Comparison of ENCODE assay signal across 2 cellular contexts in genomic region chr7:45838852-45839251, GRCh38. TPM values are rescaled to one million over a fixed set of nuclear protein-coding genes. Genes with fewer than 3 reads are reported as not detected.
"Had no signal": no experiment of that assay in that cellular context is flagged by ENCODE, and none has a peak within 500 bp of the region (broad histone marks: within the 10 kb centered on the region; RNA-seq: fewer than 3 reads in every experiment).

No MANE protein-coding gene starts in this region.

RNA-seq across cellular contexts. Expression of gene CCDC201, which starts 34.0 kb away (rescaled TPM):
- total RNA-seq: G401, GM12878 had no signal

RNA-seq across cellular contexts. Expression of gene IGFBP1, which starts 49.4 kb away (rescaled TPM):
- total RNA-seq: G401 had no signal
- polyA plus RNA-seq: GM12878 had no signal
